Comparison of ENCODE assay signal across 8 cellular contexts in genomic region chr9:34437006-34437925, GRCh38. TPM values are rescaled to one million over a fixed set of nuclear protein-coding genes. Genes with fewer than 3 reads are reported as not detected.
DNase-seq lines count a peak whose midpoint lies in the region; ATAC-seq, FAIRE-seq and TF ChIP-seq lines count a peak whose summit lies in the region.

No MANE protein-coding gene starts in this region.

- H3K27ac Mint-ChIP-seq in activated T-helper 2 cell treated with anti-CD3 and anti-CD28 coated beads, Interferon-gamma antibody, Interleukin-2, Interleukin-4, amounts not matched to agents 10 μg/mL and 5 μg/mL and 100 μg/mL, durations not matched to agents 14 hours and 24 hours and 36 hours, result no peak overlapping the region

- no peaks in the 10 kb centered on the region for H3K27me3 ChIP-seq in GM06990 (replicated peaks; ENCODE audit: control insufficient read depth, insufficient read depth, low read length)
- no peaks in the 10 kb centered on the region for H3K27me3 ChIP-seq in PC-3 (ENCODE audit: low read length)
- no peaks in the 10 kb centered on the region for H3K27me3 ChIP-seq in trophoblast cell (ENCODE audit: insufficient read depth, low read length)

- CTCF ChIA-PET in PC-3 (lab: Charles Lee), result no interaction called here

- H3K18ac ChIP-seq in trophoblast cell (ENCODE audit: low read length), result no peak overlapping the region

- H3K79me2 ChIP-seq in PC-3 (ENCODE audit: low read length) (no peaks in the 10 kb centered on the region), trophoblast cell (ENCODE audit: control insufficient read depth, insufficient read depth, low read length, poor library complexity) (no peaks in the 10 kb centered on the region)

- H3K4me3 Mint-ChIP-seq in activated T-helper 2 cell treated with anti-CD3 and anti-CD28 coated beads, Interferon-gamma antibody, Interleukin-2, Interleukin-4, amounts not matched to agents 10 μg/mL and 5 μg/mL and 100 μg/mL, durations not matched to agents 14 hours and 24 hours and 36 hours (ENCODE audit: low read depth), result no peak overlapping the region

- H2BK12ac ChIP-seq in trophoblast cell (ENCODE audit: low read length), result no peak overlapping the region

- H4K8ac ChIP-seq in trophoblast cell (ENCODE audit: low read depth, low read length), result no peak overlapping the region

- H3K9me3 ChIP-seq in PC-3 (ENCODE audit: low read length) (no peaks in the 10 kb centered on the region), trophoblast cell (ENCODE audit: insufficient read depth, low read depth, low read length) (no peaks in the 10 kb centered on the region)

- WGBS in trophoblast cell (ENCODE audit: extremely low coverage, insufficient coverage, insufficient read length), result no CpG with 5 or more reads among the region's 14 CpGs

- peaks cover 7% of the 10 kb centered on the region; the same call in 1 of the 2 replicates for H3K4me1 ChIP-seq in PC-3 (ENCODE audit: insufficient read depth, low read length)
- no peaks in the 10 kb centered on the region for H3K4me1 ChIP-seq in trophoblast cell (ENCODE audit: control insufficient read depth in 1 of 2, insufficient read depth in 2 of 2, low read length in 2 of 2)

- no peak overlapping the region for H2AK5ac ChIP-seq in trophoblast cell (ENCODE audit: low read length)

- BruUV-seq in PC-3 (replicated peaks; lab: Mats Ljungman, UMichigan), result no TSS peak

- H3K79me1 ChIP-seq in trophoblast cell (ENCODE audit: low read length), result no peaks in the 10 kb centered on the region

- no peak overlapping the region for H3K4ac ChIP-seq in trophoblast cell (ENCODE audit: low read depth, low read length)

- DNase-seq in GM06990 (ENCODE audit: extremely low read depth, insufficient read length) (peak; percentile 22), KG1 (lab: John Stamatoyannopoulos, UW) (peak; percentile 35), PC-3 (peak; percentile 79), frontal cortex (ENCODE audit: low spot score in 2 of 2) (peak; percentile 58 to 67), trophoblast cell (peak; percentile 80 to 95), epidermal melanocyte (ENCODE audit: insufficient read length, low spot score) (no peak)
- peak; percentile 38 for DNase-seq in activated T-helper 2 cell treated with anti-CD3 and anti-CD28 coated beads, Interferon-gamma antibody, Interleukin-2, Interleukin-4, amounts not matched to agents 10 μg/mL and 5 μg/mL and 100 μg/mL, durations not matched to agents 14 hours and 24 hours and 36 hours (ENCODE audit: low spot score)

- H2BK120ac ChIP-seq in trophoblast cell (ENCODE audit: insufficient read depth, low read length, poor library complexity), result no peak overlapping the region

- H3K23ac ChIP-seq in trophoblast cell (ENCODE audit: low read length), result no peak overlapping the region

- H3K4me2 ChIP-seq in PC-3 (ENCODE audit: low read length), result no peak overlapping the region
- no peak overlapping the region for H3K4me2 ChIP-seq in trophoblast cell (ENCODE audit: low read length)

- no peaks in the 10 kb centered on the region for H3K27me3 Mint-ChIP-seq in activated T-helper 2 cell treated with anti-CD3 and anti-CD28 coated beads, Interferon-gamma antibody, Interleukin-2, Interleukin-4, amounts not matched to agents 10 μg/mL and 5 μg/mL and 100 μg/mL, durations not matched to agents 14 hours and 24 hours and 36 hours (ENCODE audit: low read depth)

- no peak overlapping the region for H3K14ac ChIP-seq in trophoblast cell (ENCODE audit: low read length)

- no peak overlapping the region for H4K12ac ChIP-seq in trophoblast cell (ENCODE audit: low read depth, low read length)

- H4K20me1 ChIP-seq in PC-3 (ENCODE audit: low read length), result no peaks in the 10 kb centered on the region

- no peaks in the 10 kb centered on the region for H3K36me3 Mint-ChIP-seq in activated T-helper 2 cell treated with anti-CD3 and anti-CD28 coated beads, Interferon-gamma antibody, Interleukin-2, Interleukin-4, amounts not matched to agents 10 μg/mL and 5 μg/mL and 100 μg/mL, durations not matched to agents 14 hours and 24 hours and 36 hours (ENCODE audit: low read depth)

- H3K4me3 ChIP-seq in GM06990 (replicated peaks; ENCODE audit: low read depth, low read length), result no peak overlapping the region
- H3K4me3 ChIP-seq in PC-3 (ENCODE audit: low read length), result no peak overlapping the region
- H3K4me3 ChIP-seq in trophoblast cell (ENCODE audit: low read depth, low read length), result no peak overlapping the region

- intact Hi-C loops in PC-3 (cut with micrococcal nuclease), result loop anchor here (1.0 to 5.0 kb wide), 3 partner anchors 64 to 155 kb away; no protein-coding TSS in a partner anchor
- intact Hi-C loops in activated T-helper 2 cell treated with anti-CD3 and anti-CD28 coated beads, Interferon-gamma antibody, Interleukin-2, Interleukin-4, amounts not matched to agents 10 μg/mL and 5 μg/mL and 100 μg/mL, durations not matched to agents 14 hours and 24 hours and 36 hours (cut with micrococcal nuclease), result loop anchor here (1.0 to 5.0 kb wide), 3 partner anchors 63 to 155 kb away; no protein-coding TSS in a partner anchor

- H4K91ac ChIP-seq in trophoblast cell (ENCODE audit: low read depth, low read length), result no peak overlapping the region

- H2BK5ac ChIP-seq in trophoblast cell (ENCODE audit: low read depth, low read length, poor library complexity), result no peak overlapping the region

- no peak overlapping the region for H2AFZ ChIP-seq in PC-3 (ENCODE audit: low read length)
- no peak overlapping the region for H2AFZ ChIP-seq in trophoblast cell (ENCODE audit: insufficient read depth, low read length, poor library complexity)

- peak; percentile 70 for TF ChIP-seq CTCF in GM06990 (IDR thresholded peaks at IDR 0.05; ENCODE audit: insufficient read depth, low read length, poor library complexity, severe bottlenecking)
- peak; percentile 79 for TF ChIP-seq CTCF in PC-3 (conservative IDR thresholded peaks at IDR 0.05; ENCODE audit: low read depth, low read length)

- POLR2A ChIA-PET in PC-3 (lab: Charles Lee; ENCODE audit: unreplicated experiment), result no interaction called here

- no peak overlapping the region for H3K9ac ChIP-seq in PC-3 (ENCODE audit: low read length)
- H3K9ac ChIP-seq in trophoblast cell (ENCODE audit: low read length), result no peak overlapping the region

- H3K36me3 ChIP-seq in GM06990 (ENCODE audit: control insufficient read depth, insufficient read depth, low read length) (no peaks in the 10 kb centered on the region), PC-3 (ENCODE audit: low read depth, low read length) (no peaks in the 10 kb centered on the region; the same call in 1 of the 2 replicates), trophoblast cell (ENCODE audit: control insufficient read depth in 1 of 2, insufficient read depth in 2 of 2, low read length in 2 of 2) (peaks cover 4% of the 10 kb centered on the region in 2 experiments)

- no peak for FAIRE-seq in frontal cortex (lab: Jason Lieb, UNC)

- H3K4me1 Mint-ChIP-seq in activated T-helper 2 cell treated with anti-CD3 and anti-CD28 coated beads, Interferon-gamma antibody, Interleukin-2, Interleukin-4, amounts not matched to agents 10 μg/mL and 5 μg/mL and 100 μg/mL, durations not matched to agents 14 hours and 24 hours and 36 hours (ENCODE audit: low read depth), result no peaks in the 10 kb centered on the region

- no peaks in the 10 kb centered on the region for H3K9me3 Mint-ChIP-seq in activated T-helper 2 cell treated with anti-CD3 and anti-CD28 coated beads, Interferon-gamma antibody, Interleukin-2, Interleukin-4, amounts not matched to agents 10 μg/mL and 5 μg/mL and 100 μg/mL, durations not matched to agents 14 hours and 24 hours and 36 hours

- H3K9me2 ChIP-seq in PC-3 (replicated peaks; ENCODE audit: low read length), result no peaks in the 10 kb centered on the region

- ATAC-seq in PC-3 (peak; percentile 78), HG03039 (IDR thresholded peaks at IDR 0.05; ENCODE audit: unreplicated experiment) (no peak)

- H3F3A ChIP-seq in PC-3 (ENCODE audit: low read length, unreplicated experiment), result no peaks in the 10 kb centered on the region

- H3K27ac ChIP-seq in PC-3 (ENCODE audit: low read length) (no peak overlapping the region), trophoblast cell (ENCODE audit: low read depth, low read length) (no peak overlapping the region)

RNA-seq across cellular contexts. Expression of gene FAM219A, which starts 21.1 kb away (rescaled TPM):
- 15.2 and 17.1 TPM in 2 replicates for total RNA-seq in PC-3 (2014; rRNA removed)
- 17.3 and 19.7 TPM in 2 replicates for total RNA-seq in activated T-helper 2 cell treated with anti-CD3 and anti-CD28 coated beads, Interferon-gamma antibody, Interleukin-2, Interleukin-4, amounts not matched to agents 10 μg/mL and 5 μg/mL and 100 μg/mL, durations not matched to agents 14 hours and 24 hours and 36 hours
- total RNA-seq in frontal cortex, result 22.4 TPM
- polyA plus RNA-seq in trophoblast cell (2013), result 30.7 and 31.8 TPM in 2 replicates

RNA-seq across cellular contexts. Expression of gene DNAI1, which starts 21.3 kb away (rescaled TPM):
- total RNA-seq in PC-3 (2014; rRNA removed) (not detected in 2 replicates), frontal cortex (1.2 TPM)
- total RNA-seq in activated T-helper 2 cell treated with anti-CD3 and anti-CD28 coated beads, Interferon-gamma antibody, Interleukin-2, Interleukin-4, amounts not matched to agents 10 μg/mL and 5 μg/mL and 100 μg/mL, durations not matched to agents 14 hours and 24 hours and 36 hours, result not detected in 2 replicates
- 0.47 and 0.89 TPM in 2 replicates for polyA plus RNA-seq in trophoblast cell (2013)
